Comparison of ENCODE assay signal across 14 cellular contexts in the genomic region with DNA sequence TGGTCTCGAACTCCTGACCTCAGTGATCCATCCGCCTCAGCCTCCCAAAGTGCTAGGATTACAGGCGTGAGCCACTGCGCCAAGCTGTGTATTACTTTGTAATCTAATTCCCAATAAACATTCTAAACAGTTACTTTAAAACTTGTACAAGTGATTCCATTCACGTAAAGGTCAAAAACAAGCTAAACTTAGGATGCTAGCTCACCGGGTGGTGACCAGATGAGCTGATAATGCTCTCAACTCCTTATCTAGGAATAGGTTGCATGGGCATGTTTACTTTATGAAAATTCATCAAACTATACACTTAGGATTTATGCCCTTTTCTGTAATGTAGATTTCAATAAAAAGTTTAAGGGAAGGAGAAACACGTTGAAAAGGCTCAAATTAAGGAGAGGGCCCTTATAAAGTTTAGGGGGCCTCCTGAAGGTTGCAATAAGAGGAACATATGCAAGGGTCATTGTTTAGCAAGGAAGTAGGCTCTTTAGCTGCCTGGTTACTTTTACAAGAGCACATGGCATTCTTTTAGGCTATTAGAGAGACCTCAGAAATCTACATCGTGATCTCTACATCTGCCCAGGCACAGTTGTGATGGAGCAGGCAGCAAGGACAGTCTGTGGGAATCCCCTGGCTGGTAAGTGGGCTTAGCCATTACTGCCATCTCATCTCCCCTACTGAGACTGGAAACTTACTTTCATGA. TPM values are rescaled to one million over a fixed set of nuclear protein-coding genes. Genes with fewer than 3 reads are reported as not detected.
DNase-seq lines count a peak whose midpoint lies in the region; ATAC-seq and TF ChIP-seq lines count a peak whose summit lies in the region.
"Had no signal": no experiment of that assay in that cellular context is flagged by ENCODE, and none has a peak within 500 bp of the region (broad histone marks: within the 10 kb centered on the region; RNA-seq: fewer than 3 reads in every experiment).

No MANE protein-coding gene starts in this region.

- TF ChIP-seq CTCF in H9 (conservative IDR thresholded peaks at IDR 0.05) (no peak), GM13976 (IDR thresholded peaks at IDR 0.05; ENCODE audit: borderline replicate concordance, control extremely low read depth, extremely low read depth, insufficient read depth, missing control alignments) (no peak)

- no peak overlapping the region for H4K8ac ChIP-seq in H9 (replicated peaks; ENCODE audit: insufficient read length, low read depth, low read length)

- no peak overlapping the region for H3K4ac ChIP-seq in H9 (ENCODE audit: low read depth, low read length)

- no peak overlapping the region for H3K18ac ChIP-seq in H9 (ENCODE audit: insufficient read length, low read depth, low read length)

- H3T11ph ChIP-seq in H9 (ENCODE audit: low read length) = no peak overlapping the region

- no peak for ATAC-seq in naive thymus-derived CD4-positive, alpha-beta T cell
- no peak for ATAC-seq in HG03469 (IDR thresholded peaks at IDR 0.05; ENCODE audit: unreplicated experiment)
- ATAC-seq: A549, body of pancreas, lower lobe of right lung had no signal

- no peaks in the 10 kb centered on the region for H3K27me3 ChIP-seq in H9 (ENCODE audit: insufficient read depth, low read length)
- no peaks in the 10 kb centered on the region for H3K27me3 ChIP-seq in naive thymus-derived CD4-positive, alpha-beta T cell (ENCODE audit: control insufficient read depth in 2 of 2, insufficient read depth in 2 of 2, low read length in 2 of 2)
- H3K27me3 ChIP-seq: body of pancreas had no signal

- no peak overlapping the region for H3K56ac ChIP-seq in H9 (ENCODE audit: insufficient read length, low read depth, low read length)

- peaks cover 28 to 48% (median 47%) of the 10 kb centered on the region in 3 experiments for H3K36me3 Mint-ChIP-seq in H9 (ENCODE audit: insufficient read depth in 1 of 3, low read depth in 3 of 3)
- H3K36me3 Mint-ChIP-seq in activated T-helper 2 cell treated with anti-CD3 and anti-CD28 coated beads, Interferon-gamma antibody, Interleukin-2, Interleukin-4, amounts not matched to agents 10 μg/mL and 5 μg/mL and 100 μg/mL, durations not matched to agents 14 hours and 24 hours and 36 hours (ENCODE audit: low read depth) = peaks cover 61% of the 10 kb centered on the region
- H3K36me3 Mint-ChIP-seq in naive thymus-derived CD4-positive, alpha-beta T cell = peaks cover 9 to 48% (median 36%) of the 10 kb centered on the region in 5 donors

- no peak overlapping the region for H3K4me3 Mint-ChIP-seq in H9
- no peak overlapping the region for H3K4me3 Mint-ChIP-seq in activated T-helper 2 cell treated with anti-CD3 and anti-CD28 coated beads, Interferon-gamma antibody, Interleukin-2, Interleukin-4, amounts not matched to agents 10 μg/mL and 5 μg/mL and 100 μg/mL, durations not matched to agents 14 hours and 24 hours and 36 hours (ENCODE audit: low read depth)
- H3K4me3 Mint-ChIP-seq in naive thymus-derived CD4-positive, alpha-beta T cell = peak overlapping the region in 4 of 10 donors; percentile 19 to 58 (median 26)

- peak overlapping the region in 1 of 3 experiments; percentile 61; a peak in 3 of 7 replicates for H3K27ac Mint-ChIP-seq in H9
- peak overlapping the region; percentile 58 for H3K27ac Mint-ChIP-seq in activated T-helper 2 cell treated with anti-CD3 and anti-CD28 coated beads, Interferon-gamma antibody, Interleukin-2, Interleukin-4, amounts not matched to agents 10 μg/mL and 5 μg/mL and 100 μg/mL, durations not matched to agents 14 hours and 24 hours and 36 hours
- H3K27ac Mint-ChIP-seq in naive thymus-derived CD4-positive, alpha-beta T cell = peak overlapping the region; percentile 75 to 96 (median 88)

- no peak overlapping the region for H2BK5ac ChIP-seq in H9 (ENCODE audit: insufficient read length, low read length)

- H4K91ac ChIP-seq in H9 (ENCODE audit: insufficient read length, low read depth, low read length) = no peak overlapping the region

- no peak overlapping the region for H3K4me3 ChIP-seq in naive thymus-derived CD4-positive, alpha-beta T cell (ENCODE audit: low read length)
- H3K4me3 ChIP-seq: A549, body of pancreas, lower lobe of right lung had no signal

- H4K20me1 ChIP-seq in H9 (ENCODE audit: control insufficient read depth, insufficient read depth, insufficient read length) = no peaks in the 10 kb centered on the region

- H3K4me1 Mint-ChIP-seq in H9 = peaks cover 5 to 15% of the 10 kb centered on the region in 2 experiments
- peaks cover 48% of the 10 kb centered on the region for H3K4me1 Mint-ChIP-seq in activated T-helper 2 cell treated with anti-CD3 and anti-CD28 coated beads, Interferon-gamma antibody, Interleukin-2, Interleukin-4, amounts not matched to agents 10 μg/mL and 5 μg/mL and 100 μg/mL, durations not matched to agents 14 hours and 24 hours and 36 hours (ENCODE audit: low read depth)
- H3K4me1 Mint-ChIP-seq in naive thymus-derived CD4-positive, alpha-beta T cell = peaks cover 35 to 89% (median 73%) of the 10 kb centered on the region in 7 donors

- no peaks in the 10 kb centered on the region for H3K27me3 Mint-ChIP-seq in H9 (ENCODE audit: low read depth)
- H3K27me3 Mint-ChIP-seq in activated T-helper 2 cell treated with anti-CD3 and anti-CD28 coated beads, Interferon-gamma antibody, Interleukin-2, Interleukin-4, amounts not matched to agents 10 μg/mL and 5 μg/mL and 100 μg/mL, durations not matched to agents 14 hours and 24 hours and 36 hours (ENCODE audit: low read depth) = no peaks in the 10 kb centered on the region
- H3K27me3 Mint-ChIP-seq in naive thymus-derived CD4-positive, alpha-beta T cell = no peaks in the 10 kb centered on the region

- no peak overlapping the region for H2AK5ac ChIP-seq in H9 (ENCODE audit: insufficient read length, low read length)

- H2BK15ac ChIP-seq in H9 (ENCODE audit: low read depth, low read length) = no peak overlapping the region

- CTCF ChIA-PET in naive thymus-derived CD4-positive, alpha-beta T cell (lab: Charles Lee) = interaction anchor here (0.8 kb wide), 1 partner anchor 77 kb away, joined by 3 read pairs; no protein-coding TSS in a partner anchor

- intact Hi-C loops in activated T-helper 2 cell treated with anti-CD3 and anti-CD28 coated beads, Interferon-gamma antibody, Interleukin-2, Interleukin-4, amounts not matched to agents 10 μg/mL and 5 μg/mL and 100 μg/mL, durations not matched to agents 14 hours and 24 hours and 36 hours (cut with micrococcal nuclease) = no loop called here
- intact Hi-C loops in naive thymus-derived CD4-positive, alpha-beta T cell (cut with micrococcal nuclease) = no loop called here

- no peaks in the 10 kb centered on the region for H3K9me3 Mint-ChIP-seq in H9
- H3K9me3 Mint-ChIP-seq in activated T-helper 2 cell treated with anti-CD3 and anti-CD28 coated beads, Interferon-gamma antibody, Interleukin-2, Interleukin-4, amounts not matched to agents 10 μg/mL and 5 μg/mL and 100 μg/mL, durations not matched to agents 14 hours and 24 hours and 36 hours = no peaks in the 10 kb centered on the region
- H3K9me3 Mint-ChIP-seq in naive thymus-derived CD4-positive, alpha-beta T cell = peaks cover 0 to 2% (median 0%) of the 10 kb centered on the region in 11 donors

- no peak overlapping the region for H3K9ac ChIP-seq in H9 (ENCODE audit: extremely low read depth, insufficient read length, low read length)

- peak overlapping the region; percentile 30 for H3K27ac ChIP-seq in H9 (ENCODE audit: insufficient read length, low read depth, low read length)
- H3K27ac ChIP-seq in naive thymus-derived CD4-positive, alpha-beta T cell (ENCODE audit: low read depth, low read length) = peak overlapping the region; percentile 18
- H3K27ac ChIP-seq: A549, body of pancreas, lower lobe of right lung had no signal

- no peak overlapping the region for H2BK20ac ChIP-seq in H9 (ENCODE audit: low read depth, low read length, poor library complexity, severe bottlenecking)

- no peak overlapping the region for H2AFZ ChIP-seq in H9 (ENCODE audit: low read length)

- H2BK120ac ChIP-seq in H9 (ENCODE audit: low read depth, low read length, poor library complexity, severe bottlenecking) = no peak overlapping the region

- H2BK12ac ChIP-seq in H9 (ENCODE audit: insufficient read length, low read depth, low read length) = no peak overlapping the region

- H4K5ac ChIP-seq in H9 (ENCODE audit: insufficient read length, low read depth, low read length) = no peak overlapping the region

- WGBS in H9 (ENCODE audit: extremely low coverage, insufficient read length, low lambda C conversion rate) = no CpG with 5 or more reads among the region's 8 CpGs

- DNase-seq in NCI-H82 (lab: John Stamatoyannopoulos, UW) (peak; percentile 41), NCI-H82 treated with DMSO at 0.1 percent for 48 hours (lab: John Stamatoyannopoulos, UW; ENCODE audit: unreplicated experiment) (no peak), H9 (no peak), GM13976 (ENCODE audit: low spot score) (no peak), NCI-H1105 treated with DMSO at 0.1 percent for 48 hours (lab: John Stamatoyannopoulos, UW) (no peak)
- DNase-seq in activated T-helper 2 cell treated with anti-CD3 and anti-CD28 coated beads, Interferon-gamma antibody, Interleukin-2, Interleukin-4, amounts not matched to agents 10 μg/mL and 5 μg/mL and 100 μg/mL, durations not matched to agents 14 hours and 24 hours and 36 hours (ENCODE audit: low spot score) = no peak
- no peak for DNase-seq in naive thymus-derived CD4-positive, alpha-beta T cell
- DNase-seq: body of pancreas; lower lobe of right lung; NCI-H2081 treated with DMSO at 0.1 percent for 48 hours; SIG-M5; stimulated activated naive CD4-positive, alpha-beta T cell treated with Interleukin-2 at 50 U/mL for 16 hours had no signal

- H3K9me3 ChIP-seq in H9 (ENCODE audit: control insufficient read depth, low read depth, low read length) = no peaks in the 10 kb centered on the region
- H3K9me3 ChIP-seq in naive thymus-derived CD4-positive, alpha-beta T cell (ENCODE audit: control insufficient read depth in 2 of 3, low read length in 3 of 3) = no peaks in the 10 kb centered on the region
- H3K9me3 ChIP-seq: A549, body of pancreas, lower lobe of right lung had no signal

- no peak overlapping the region for H3K4me2 ChIP-seq in H9 (ENCODE audit: insufficient read depth, insufficient read length, low read length)
- H3K4me2 ChIP-seq: A549 had no signal

- in situ Hi-C loops in GM13976 (cut with MboI; ENCODE audit: low sequenced_read_pairs, unreplicated experiment) = no loop called here

- H3K4me1 ChIP-seq in H9 (ENCODE audit: insufficient read depth, low read length) = no peaks in the 10 kb centered on the region; the same call in 1 of the 2 replicates
- peaks cover 30 to 50% of the 10 kb centered on the region in 2 donors for H3K4me1 ChIP-seq in naive thymus-derived CD4-positive, alpha-beta T cell (ENCODE audit: control insufficient read depth in 2 of 2, insufficient read depth in 2 of 2, low read length in 2 of 2)
- H3K4me1 ChIP-seq: body of pancreas had no signal

- POLR2A ChIA-PET in naive thymus-derived CD4-positive, alpha-beta T cell (lab: Charles Lee) = interaction anchor here (0.8 to 5.7 kb wide), 3 partner anchors 7 to 21 kb away, joined by 3 to 76 read pairs (median 17); no protein-coding TSS in a partner anchor

- no peak overlapping the region for H3K23ac ChIP-seq in H9 (ENCODE audit: insufficient read length, low read depth, low read length)

- no peaks in the 10 kb centered on the region for H3K79me2 ChIP-seq in H9 (ENCODE audit: insufficient read depth, low read length)

- H3K36me3 ChIP-seq in naive thymus-derived CD4-positive, alpha-beta T cell (ENCODE audit: control insufficient read depth in 2 of 3, insufficient read depth in 3 of 3, low read length in 3 of 3) = peaks cover 4 to 24% (median 6%) of the 10 kb centered on the region in 3 experiments

- no peaks in the 10 kb centered on the region for H3K79me1 ChIP-seq in H9 (ENCODE audit: insufficient read depth, low read depth, low read length, poor library complexity, severe bottlenecking)

- H3K23me2 ChIP-seq in H9 (ENCODE audit: insufficient read length, low read depth, low read length, poor library complexity, severe bottlenecking) = no peaks in the 10 kb centered on the region

- H3K14ac ChIP-seq in H9 (ENCODE audit: insufficient read depth, low read length) = no peak overlapping the region

RNA-seq across cellular contexts. Expression of a gene that starts 13.3 kb away (rescaled TPM):
- total RNA-seq in H9 (2021) = 33.4 and 33.8 TPM in 2 replicates
- 42.9 and 46.8 TPM in 2 replicates for total RNA-seq in activated T-helper 2 cell treated with anti-CD3 and anti-CD28 coated beads, Interferon-gamma antibody, Interleukin-2, Interleukin-4, amounts not matched to agents 10 μg/mL and 5 μg/mL and 100 μg/mL, durations not matched to agents 14 hours and 24 hours and 36 hours
- 10 to 100 TPM; 28.7 to 91.9 (median 65.6) TPM for total RNA-seq in naive thymus-derived CD4-positive, alpha-beta T cell
- polyA plus RNA-seq in naive thymus-derived CD4-positive, alpha-beta T cell = 100 to 1,000 TPM in 1 of 2 donors, 10 to 100 TPM in 1; 66.0 to 115 TPM
